Comparison of ENCODE assay signal across 8 cellular contexts in the genomic region with DNA sequence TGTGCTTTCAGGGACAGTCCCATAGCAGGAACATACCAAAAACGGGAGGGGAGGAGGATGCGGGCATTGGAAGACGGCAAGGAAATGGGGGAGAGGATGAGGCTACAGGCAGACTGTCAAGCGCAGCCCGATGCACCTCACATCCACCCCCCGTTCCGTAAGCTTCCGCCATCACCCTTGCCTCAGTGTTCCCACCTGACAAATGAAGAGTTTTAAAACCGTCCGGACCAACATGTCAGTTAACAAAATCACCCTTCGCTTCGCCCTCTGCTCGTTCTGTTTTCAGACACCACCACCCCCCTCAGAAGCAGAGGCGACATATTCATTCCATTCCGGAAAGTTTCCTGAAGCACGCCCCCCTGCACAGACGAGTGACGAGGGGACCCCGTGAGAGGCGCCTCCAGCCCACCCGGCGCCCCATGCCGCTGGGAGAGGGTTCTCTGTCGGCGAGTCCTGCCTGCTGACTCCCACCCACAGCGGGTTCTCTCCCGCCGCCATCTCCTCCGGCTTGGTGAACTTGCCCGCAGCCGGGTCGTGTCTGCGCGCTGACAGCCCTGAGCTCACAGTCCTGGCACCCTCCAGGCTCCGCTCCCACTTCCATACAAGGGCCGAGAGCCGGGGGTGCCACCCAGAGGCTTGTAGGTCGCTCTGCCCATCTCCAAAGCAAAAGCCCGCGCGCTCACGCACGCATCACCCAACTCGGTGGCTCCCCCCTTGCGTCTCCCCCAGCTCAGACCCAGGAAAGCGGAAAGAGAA. TPM values are rescaled to one million over a fixed set of nuclear protein-coding genes. Genes with fewer than 3 reads are reported as not detected.
DNase-seq lines count a peak whose midpoint lies in the region; TF ChIP-seq lines count a peak whose summit lies in the region.

No MANE protein-coding gene starts in this region.

- no peaks in the 10 kb centered on the region for H3K9me3 ChIP-seq in MM.1S (replicated peaks; ENCODE audit: insufficient read depth, low read length)

- no peak for TF ChIP-seq CTCF in CD14-positive monocyte (IDR thresholded peaks at IDR 0.05)
- TF ChIP-seq CTCF in neural crest cell (conservative IDR thresholded peaks at IDR 0.05), result no peak
- TF ChIP-seq CTCF in MM.1S (IDR thresholded peaks at IDR 0.05; ENCODE audit: low read length), result no peak

- H3K4me1 Mint-ChIP-seq in CD14-positive monocyte (peaks cover 5% of the 10 kb centered on the region), neural crest cell (peaks cover 29% of the 10 kb centered on the region)

- no peaks in the 10 kb centered on the region for H3K36me3 Mint-ChIP-seq in CD14-positive monocyte
- H3K36me3 Mint-ChIP-seq in neural crest cell (ENCODE audit: low read depth), result no peaks in the 10 kb centered on the region

- H3K9me2 ChIP-seq in MM.1S (replicated peaks; ENCODE audit: insufficient read depth, low read length), result no peaks in the 10 kb centered on the region

- no peak for DNase-seq in CD14-positive monocyte (ENCODE audit: low spot score)
- DNase-seq in SW480 (ENCODE audit: low spot score), result peak; percentile 62
- no peak for DNase-seq in neural crest cell (ENCODE audit: low read depth, low spot score)
- no peak for DNase-seq in MM.1S
- no peak for DNase-seq in HuH-7 (ENCODE audit: low spot score)
- no peak for DNase-seq in effector CD8-positive, alpha-beta T cell (lab: John Stamatoyannopoulos, UW)
- DNase-seq in NCI-H524 treated with DMSO at 0.1 percent for 48 hours (lab: John Stamatoyannopoulos, UW), result no peak

- no peak overlapping the region for H2AFZ ChIP-seq in MM.1S (ENCODE audit: low read length)

- no peaks in the 10 kb centered on the region for H3K36me3 ChIP-seq in MM.1S (replicated peaks; ENCODE audit: insufficient read depth, low read length)

- no peaks in the 10 kb centered on the region for H3K27me3 ChIP-seq in MM.1S (replicated peaks; ENCODE audit: insufficient read depth, low read length)

- no peak overlapping the region for H3K9ac ChIP-seq in MM.1S (ENCODE audit: low read length)

- no peaks in the 10 kb centered on the region for H3F3A ChIP-seq in MM.1S (ENCODE audit: insufficient read depth, low read length)

- H3K4me3 ChIP-seq in MM.1S (ENCODE audit: low read length), result no peak overlapping the region

- H3K4me1 ChIP-seq in MM.1S (ENCODE audit: low read length), result no peaks in the 10 kb centered on the region

- H3K4me3 Mint-ChIP-seq in CD14-positive monocyte (peak overlapping the region; percentile 1 to 84), neural crest cell (peak overlapping the region; percentile 86)

- no peaks in the 10 kb centered on the region for H4K20me1 ChIP-seq in MM.1S (ENCODE audit: insufficient read depth, low read length)

- H3K9me3 Mint-ChIP-seq in CD14-positive monocyte (peaks cover 0 to 10% (median 4%) of the 10 kb centered on the region in 7 donors), neural crest cell (no peaks in the 10 kb centered on the region)

- no peak overlapping the region for H3K27ac Mint-ChIP-seq in CD14-positive monocyte
- no peak overlapping the region for H3K27ac Mint-ChIP-seq in neural crest cell (ENCODE audit: unreplicated experiment)

- no peak overlapping the region for H3K4me2 ChIP-seq in MM.1S (ENCODE audit: low read depth, low read length)

- no peaks in the 10 kb centered on the region for H3K79me2 ChIP-seq in MM.1S (ENCODE audit: low read length)

- intact Hi-C loops in CD14-positive monocyte (cut with micrococcal nuclease), result no loop called here

- H3K27me3 Mint-ChIP-seq in CD14-positive monocyte (ENCODE audit: low read depth in 3 of 3) (peaks cover 56 to 63% (median 57%) of the 10 kb centered on the region in 3 donors), neural crest cell (ENCODE audit: low read depth) (peaks cover 88% of the 10 kb centered on the region)

- H3K27ac ChIP-seq in cingulate gyrus (ENCODE audit: low read depth, low read length), result peak overlapping the region; percentile 60
- H3K27ac ChIP-seq in MM.1S (ENCODE audit: low read length), result no peak overlapping the region

RNA-seq across cellular contexts. Expression of a gene that starts 1.5 kb away (rescaled TPM):
- polyA plus RNA-seq in CD14-positive monocyte, result not detected
- total RNA-seq in neural crest cell, result 10.4 and 12.9 TPM in 2 replicates
